ENCODE assay signal across 11 cellular contexts in genomic region chr2:59996830-59997229, GRCh38.
"Had no signal": no experiment of that assay in that cellular context is flagged by ENCODE, and none has a peak within 500 bp of the region (broad histone marks: within the 10 kb centered on the region; RNA-seq: fewer than 3 reads in every experiment).

No MANE protein-coding gene starts in this region.

- H3K9me3 ChIP-seq: HAP-1 had no signal

- H3K4me3 ChIP-seq: GM23248, HAP-1 had no signal

- ATAC-seq: HCT116 had no signal

- H3K36me3 ChIP-seq: HAP-1 had no signal

- H3K27ac ChIP-seq: GM23248, HL-60, KMS-11 had no signal

- H3K4me1 ChIP-seq: HAP-1 had no signal

- DNase-seq: GM23248, GOT3, H7, HFFc6, IMR-90, Karpas-422, KBM-7 had no signal

- H3K4me2 ChIP-seq: KMS-11 had no signal

- H3K9ac ChIP-seq: GM23248, KMS-11 had no signal
